14 cellular contexts compared by ENCODE assay signal in the genomic region with DNA sequence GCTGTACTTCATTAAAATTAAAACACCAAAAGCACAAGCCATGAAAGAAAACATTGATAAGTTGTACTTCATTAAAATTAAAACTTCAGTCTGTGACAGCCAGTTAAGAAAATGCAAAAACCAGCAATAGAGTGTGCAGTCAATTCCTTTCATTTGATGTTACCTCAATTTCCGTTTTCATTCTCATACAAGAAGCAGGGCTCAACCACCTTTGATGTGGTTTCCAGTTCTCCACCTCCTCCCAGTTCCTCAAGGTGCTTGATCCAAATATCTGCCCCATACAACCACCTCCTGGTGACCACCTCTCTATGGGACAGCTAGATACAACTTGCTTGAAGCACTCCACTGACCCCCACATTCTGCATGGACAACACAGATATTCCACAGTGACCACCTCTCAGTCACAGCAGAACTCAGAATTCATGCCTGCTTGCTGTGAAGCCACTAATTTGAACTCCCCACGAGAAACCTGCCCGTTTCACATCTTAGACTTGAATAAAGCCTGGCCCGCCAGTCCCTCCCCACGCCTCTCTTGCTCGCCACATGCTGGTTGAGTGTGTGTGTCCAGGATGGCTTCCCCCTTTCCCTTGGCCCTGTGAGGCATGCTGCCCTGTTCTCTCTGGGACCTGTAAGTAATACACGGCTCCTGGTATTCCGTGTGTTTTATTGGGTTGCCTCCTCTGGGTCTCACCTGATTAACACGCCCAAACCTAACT.
DNase-seq lines count a peak whose midpoint lies in the region; ATAC-seq, FAIRE-seq and TF ChIP-seq lines count a peak whose summit lies in the region.
"Had no signal": no experiment of that assay in that cellular context is flagged by ENCODE, and none has a peak within 500 bp of the region (broad histone marks: within the 10 kb centered on the region; RNA-seq: fewer than 3 reads in every experiment).

No MANE protein-coding gene starts in this region.

- POLR2A ChIA-PET in OCI-LY7 (lab: Charles Lee): no interaction called here
- POLR2A ChIA-PET in naive thymus-derived CD4-positive, alpha-beta T cell (lab: Charles Lee): interaction anchor here (0.7 kb wide), 1 partner anchor 106 kb away, joined by 3 read pairs; a partner anchor contains a TSS

- H3K4me1 ChIP-seq in OCI-LY7 (ENCODE audit: insufficient read depth, low read length, poor library complexity, severe bottlenecking): no peaks in the 10 kb centered on the region
- H3K4me1 ChIP-seq in naive thymus-derived CD4-positive, alpha-beta T cell (ENCODE audit: control insufficient read depth in 2 of 2, insufficient read depth in 2 of 2, low read length in 2 of 2): peaks cover 17 to 26% of the 10 kb centered on the region in 2 donors
- peaks cover 0 to 51% (median 36%) of the 10 kb centered on the region in 4 donors for H3K4me1 ChIP-seq in tibial artery
- peaks cover 25% of the 10 kb centered on the region for H3K4me1 ChIP-seq in testis

- H3K36me3 ChIP-seq in OCI-LY7 (ENCODE audit: insufficient read depth, low read length) (no peaks in the 10 kb centered on the region), tibial artery (no peaks in the 10 kb centered on the region), testis (ENCODE audit: low read depth, missing control alignments) (no peaks in the 10 kb centered on the region)
- H3K36me3 ChIP-seq in naive thymus-derived CD4-positive, alpha-beta T cell (ENCODE audit: control insufficient read depth in 2 of 3, insufficient read depth in 3 of 3, low read length in 3 of 3): no peaks in the 10 kb centered on the region

- H3K4me3 Mint-ChIP-seq in activated naive CD8-positive, alpha-beta T cell: peak overlapping the region; percentile 62
- H3K4me3 Mint-ChIP-seq in activated naive CD8-positive, alpha-beta T cell treated with anti-CD3 and anti-CD28 coated beads, Interleukin-2, amount 50 U/mL, for 24 hours: no peak overlapping the region
- peak overlapping the region; percentile 40 for H3K4me3 Mint-ChIP-seq in activated T-cell treated with anti-CD3 and anti-CD28 coated beads, Interleukin-2, amount 50 U/mL, for 4 hours
- peak overlapping the region; percentile 66 to 84 (median 78) for H3K4me3 Mint-ChIP-seq in naive thymus-derived CD4-positive, alpha-beta T cell

- peaks cover 5% of the 10 kb centered on the region for H3K36me3 Mint-ChIP-seq in activated naive CD8-positive, alpha-beta T cell
- no peaks in the 10 kb centered on the region for H3K36me3 Mint-ChIP-seq in activated naive CD8-positive, alpha-beta T cell treated with anti-CD3 and anti-CD28 coated beads, Interleukin-2, amount 50 U/mL, for 24 hours (ENCODE audit: low read depth)
- H3K36me3 Mint-ChIP-seq in activated T-cell treated with anti-CD3 and anti-CD28 coated beads, Interleukin-2, amount 50 U/mL, for 4 hours (ENCODE audit: insufficient read depth): no peaks in the 10 kb centered on the region
- peaks cover 0 to 6% (median 0%) of the 10 kb centered on the region in 5 donors for H3K36me3 Mint-ChIP-seq in naive thymus-derived CD4-positive, alpha-beta T cell

- no peak overlapping the region for H3K4me2 ChIP-seq in OCI-LY7 (ENCODE audit: low read length)

- H2AFZ ChIP-seq in OCI-LY7 (ENCODE audit: low read length): no peak overlapping the region

- peaks cover 35% of the 10 kb centered on the region for H3K4me1 Mint-ChIP-seq in activated naive CD8-positive, alpha-beta T cell (ENCODE audit: low read depth)
- H3K4me1 Mint-ChIP-seq in activated naive CD8-positive, alpha-beta T cell treated with anti-CD3 and anti-CD28 coated beads, Interleukin-2, amount 50 U/mL, for 24 hours: peaks cover 21% of the 10 kb centered on the region
- H3K4me1 Mint-ChIP-seq in activated T-cell treated with anti-CD3 and anti-CD28 coated beads, Interleukin-2, amount 50 U/mL, for 4 hours (ENCODE audit: low read depth): peaks cover 32% of the 10 kb centered on the region
- H3K4me1 Mint-ChIP-seq in naive thymus-derived CD4-positive, alpha-beta T cell: peaks cover 22 to 48% (median 34%) of the 10 kb centered on the region in 7 donors

- BruUV-seq in OCI-LY7 (replicated peaks; lab: Mats Ljungman, UMichigan): no TSS peak

- intact Hi-C loops in OCI-LY7 (cut with micrococcal nuclease; ENCODE audit: unreplicated experiment): no loop called here
- intact Hi-C loops in naive thymus-derived CD4-positive, alpha-beta T cell (cut with micrococcal nuclease): loop anchor here (1.0 to 5.0 kb wide), 3 partner anchors 14 to 68 kb away; a partner anchor contains a TSS
- intact Hi-C loops in tibial artery (cut with DNase I; ENCODE audit: low total_unique reads): no loop called here
- intact Hi-C loops in testis (cut with DNase I; ENCODE audit: low total_unique reads): no loop called here

- H3K4me3 ChIP-seq in OCI-LY7 (ENCODE audit: low read depth, low read length, poor library complexity, severe bottlenecking) (no peak overlapping the region), tibial artery (no peak overlapping the region), testis (no peak overlapping the region)
- peak overlapping the region; percentile 38 for H3K4me3 ChIP-seq in naive thymus-derived CD4-positive, alpha-beta T cell (ENCODE audit: low read length)

- H3K27me3 Mint-ChIP-seq in activated naive CD8-positive, alpha-beta T cell: peaks cover 31% of the 10 kb centered on the region
- peaks cover 26% of the 10 kb centered on the region for H3K27me3 Mint-ChIP-seq in activated naive CD8-positive, alpha-beta T cell treated with anti-CD3 and anti-CD28 coated beads, Interleukin-2, amount 50 U/mL, for 24 hours
- H3K27me3 Mint-ChIP-seq in activated T-cell treated with anti-CD3 and anti-CD28 coated beads, Interleukin-2, amount 50 U/mL, for 4 hours (ENCODE audit: low read depth): peaks cover 27% of the 10 kb centered on the region
- H3K27me3 Mint-ChIP-seq in naive thymus-derived CD4-positive, alpha-beta T cell: peaks cover 21 to 72% (median 31%) of the 10 kb centered on the region in 5 donors

- H3K9me3 ChIP-seq in OCI-LY7 (ENCODE audit: low read length) (0 out of 2 replicates have a peak, but pooled peaks cover 6% of the 10 kb centered on the region), tibial artery (no peaks in the 10 kb centered on the region), testis (no peaks in the 10 kb centered on the region)
- no peaks in the 10 kb centered on the region for H3K9me3 ChIP-seq in naive thymus-derived CD4-positive, alpha-beta T cell (ENCODE audit: control insufficient read depth in 2 of 3, low read length in 3 of 3)

- 85 to 93% methylated on average over 9 of the region's 9 CpGs for WGBS in testis, 2 donors

- no peak for TF ChIP-seq CTCF in OCI-LY7 (conservative IDR thresholded peaks at IDR 0.05; ENCODE audit: low read length)
- no peak for TF ChIP-seq CTCF in D721Med (IDR thresholded peaks at IDR 0.05; ENCODE audit: insufficient read depth, missing control alignments)
- no peak for TF ChIP-seq CTCF in tibial artery (IDR thresholded peaks at IDR 0.05)
- TF ChIP-seq CTCF in testis (IDR thresholded peaks at IDR 0.05): no peak

- H3K9me2 ChIP-seq in OCI-LY7 (ENCODE audit: insufficient read depth, low read length): no peaks in the 10 kb centered on the region

- H3K27ac ChIP-seq in OCI-LY7 (ENCODE audit: low read depth, low read length, poor library complexity, severe bottlenecking) (no peak overlapping the region), tibial artery (peak overlapping the region in 1 of 2 donors; percentile 4), testis (no peak overlapping the region)
- H3K27ac ChIP-seq in naive thymus-derived CD4-positive, alpha-beta T cell (ENCODE audit: low read depth, low read length): no peak overlapping the region

- H3K27me3 ChIP-seq in naive thymus-derived CD4-positive, alpha-beta T cell (ENCODE audit: control insufficient read depth in 2 of 2, insufficient read depth in 2 of 2, low read length in 2 of 2): no peaks in the 10 kb centered on the region
- H3K27me3 ChIP-seq in tibial artery (no peaks in the 10 kb centered on the region), testis (no peaks in the 10 kb centered on the region)

- no peak for ATAC-seq in activated naive CD8-positive, alpha-beta T cell treated with anti-CD3 and anti-CD28 coated beads, Interleukin-2, amount 50 U/mL, for 24 hours
- peak; percentile 72 to 75 for ATAC-seq in activated T-cell treated with anti-CD3 and anti-CD28 coated beads, Interleukin-2, amount 50 U/mL, for 4 hours
- ATAC-seq in naive thymus-derived CD4-positive, alpha-beta T cell: peak; percentile 73

- no peaks in the 10 kb centered on the region for H4K20me1 ChIP-seq in OCI-LY7 (ENCODE audit: insufficient read depth, low read length)

- FAIRE-seq in D721Med (lab: Jason Lieb, UNC): no peak
- FAIRE-seq: HTR-8/SVneo, urothelium cell line had no signal

- H3K27ac Mint-ChIP-seq in activated naive CD8-positive, alpha-beta T cell: no peak overlapping the region
- no peak overlapping the region for H3K27ac Mint-ChIP-seq in activated naive CD8-positive, alpha-beta T cell treated with anti-CD3 and anti-CD28 coated beads, Interleukin-2, amount 50 U/mL, for 24 hours
- peak overlapping the region in 5 of 9 donors; percentile 22 to 87 (median 67) for H3K27ac Mint-ChIP-seq in naive thymus-derived CD4-positive, alpha-beta T cell

- DNase-seq in activated naive CD8-positive, alpha-beta T cell treated with anti-CD3 and anti-CD28 coated beads, Interleukin-2, amount 50 U/mL, for 24 hours: no peak
- DNase-seq in OCI-LY7 (ENCODE audit: low spot score) (peak; percentile 7), D721Med (ENCODE audit: insufficient read length, low spot score) (no peak), tibial artery (no peak), testis (no peak)
- no peak for DNase-seq in activated T-cell treated with anti-CD3 and anti-CD28 coated beads, Interleukin-2, amount 50 U/mL, for 4 hours
- DNase-seq in naive thymus-derived CD4-positive, alpha-beta T cell: peak in 8 of 9 donors; percentile 31 to 75 (median 58)
- DNase-seq: effector CD4-positive, alpha-beta T cell; mammary epithelial cell; NCI-H1092 treated with DMSO at 0.1 percent for 48 hours; occipital lobe had no signal

- CTCF ChIA-PET in OCI-LY7 (lab: Charles Lee; ENCODE audit: unreplicated experiment): no interaction called here
- CTCF ChIA-PET in naive thymus-derived CD4-positive, alpha-beta T cell (lab: Charles Lee): interaction anchor here (1.2 kb wide), 2 partner anchors 19 to 66 kb away, joined by 3 read pairs; a partner anchor contains a TSS

- no peaks in the 10 kb centered on the region for H3K79me2 ChIP-seq in OCI-LY7 (ENCODE audit: insufficient read depth, low read depth, low read length)

- H3K9me3 Mint-ChIP-seq in activated naive CD8-positive, alpha-beta T cell (ENCODE audit: low read depth): no peaks in the 10 kb centered on the region
- peaks cover 6% of the 10 kb centered on the region for H3K9me3 Mint-ChIP-seq in activated naive CD8-positive, alpha-beta T cell treated with anti-CD3 and anti-CD28 coated beads, Interleukin-2, amount 50 U/mL, for 24 hours
- no peaks in the 10 kb centered on the region for H3K9me3 Mint-ChIP-seq in activated T-cell treated with anti-CD3 and anti-CD28 coated beads, Interleukin-2, amount 50 U/mL, for 4 hours
- peaks cover 0 to 8% (median 0%) of the 10 kb centered on the region in 11 donors for H3K9me3 Mint-ChIP-seq in naive thymus-derived CD4-positive, alpha-beta T cell

- TF ChIP-seq POLR2A in testis (IDR thresholded peaks at IDR 0.05): no peak

Comparison
In these comparisons a context has a peak if more than half of its experiments do, and no peak if none do; other contexts are left out.
1. H3K27ac Mint-ChIP-seq: peak in naive thymus-derived CD4-positive, alpha-beta T cell (5 of 9); none in activated naive CD8-positive, alpha-beta T cell (single experiment) and activated naive CD8-positive, alpha-beta T cell treated with anti-CD3 and anti-CD28 coated beads, Interleukin-2, amount 50 U/mL, for 24 hours (single experiment).
2. DNase-seq: peak in OCI-LY7 (single experiment) and naive thymus-derived CD4-positive, alpha-beta T cell (8 of 9); none in activated naive CD8-positive, alpha-beta T cell treated with anti-CD3 and anti-CD28 coated beads, Interleukin-2, amount 50 U/mL, for 24 hours (single experiment), activated T-cell treated with anti-CD3 and anti-CD28 coated beads, Interleukin-2, amount 50 U/mL, for 4 hours (single experiment), D721Med (single experiment), tibial artery (0 of 2) and testis (single experiment).
3. intact Hi-C loops: an anchor here in naive thymus-derived CD4-positive, alpha-beta T cell (1.0 to 5.0 kb wide); none called in OCI-LY7, tibial artery and testis.